Comparison of ENCODE assay signal across 10 cellular contexts in genomic region chr18:11849279-11849678, GRCh38. TPM values are rescaled to one million over a fixed set of nuclear protein-coding genes. Genes with fewer than 3 reads are reported as not detected.
DNase-seq lines count a peak whose midpoint lies in the region; ATAC-seq and TF ChIP-seq lines count a peak whose summit lies in the region.
"Had no signal": no experiment of that assay in that cellular context is flagged by ENCODE, and none has a peak within 500 bp of the region (broad histone marks: within the 10 kb centered on the region; RNA-seq: fewer than 3 reads in every experiment).

No MANE protein-coding gene starts in this region.

- H3K4me3 Mint-ChIP-seq in central memory CD8-positive, alpha-beta T cell: peak overlapping the region; percentile 98
- peak overlapping the region in 7 of 10 donors; percentile 42 to 100 (median 92) for H3K4me3 Mint-ChIP-seq in naive thymus-derived CD8-positive, alpha-beta T cell
- H3K4me3 Mint-ChIP-seq in type B pancreatic cell: peak overlapping the region; percentile 98

- no peaks in the 10 kb centered on the region for H3K9me3 Mint-ChIP-seq in activated naive CD4-positive, alpha-beta T cell treated with anti-CD3 and anti-CD28 coated beads, Interleukin-2, amount 50 U/mL, for 72 hours
- no peaks in the 10 kb centered on the region for H3K9me3 Mint-ChIP-seq in central memory CD8-positive, alpha-beta T cell
- H3K9me3 Mint-ChIP-seq in naive thymus-derived CD8-positive, alpha-beta T cell: no peaks in the 10 kb centered on the region
- no peaks in the 10 kb centered on the region for H3K9me3 Mint-ChIP-seq in type B pancreatic cell

- ATAC-seq in activated naive CD4-positive, alpha-beta T cell treated with anti-CD3 and anti-CD28 coated beads, Interleukin-2, amount 50 U/mL, for 72 hours: no peak
- no peak for ATAC-seq in central memory CD8-positive, alpha-beta T cell (replicated peaks; ENCODE audit: extremely low read depth, poor library complexity, severe bottlenecking)
- no peak for ATAC-seq in naive thymus-derived CD8-positive, alpha-beta T cell
- ATAC-seq in HG03469 (IDR thresholded peaks at IDR 0.05; ENCODE audit: unreplicated experiment): no peak
- ATAC-seq: activated CD4-positive, CD25-positive, alpha-beta regulatory T cell treated with anti-CD3 and anti-CD28 coated beads, Interleukin-2, amount 50 U/mL, for 24 hours had no signal

- no peaks in the 10 kb centered on the region for H3K27me3 Mint-ChIP-seq in central memory CD8-positive, alpha-beta T cell
- H3K27me3 Mint-ChIP-seq in naive thymus-derived CD8-positive, alpha-beta T cell: no peaks in the 10 kb centered on the region
- no peaks in the 10 kb centered on the region for H3K27me3 Mint-ChIP-seq in type B pancreatic cell

- peaks cover 28% of the 10 kb centered on the region for H3K4me1 Mint-ChIP-seq in central memory CD8-positive, alpha-beta T cell
- H3K4me1 Mint-ChIP-seq in naive thymus-derived CD8-positive, alpha-beta T cell: peaks cover 16 to 47% (median 37%) of the 10 kb centered on the region in 4 donors
- peaks cover 20% of the 10 kb centered on the region for H3K4me1 Mint-ChIP-seq in type B pancreatic cell (ENCODE audit: unreplicated experiment)

- TF ChIP-seq CTCF in type B pancreatic cell (conservative IDR thresholded peaks at IDR 0.05): no peak

- POLR2A ChIA-PET in naive thymus-derived CD8-positive, alpha-beta T cell (lab: Charles Lee): interaction anchor here (0.7 to 2.6 kb wide), 3 partner anchors 9 to 208 kb away, joined by 3 to 15 read pairs (median 10); partner anchors contain the start of gene MPPE1

- H3K36me3 Mint-ChIP-seq in activated naive CD4-positive, alpha-beta T cell treated with anti-CD3 and anti-CD28 coated beads, Interleukin-2, amount 50 U/mL, for 72 hours: peaks cover 16 to 22% of the 10 kb centered on the region in 2 donors
- peaks cover 32% of the 10 kb centered on the region for H3K36me3 Mint-ChIP-seq in central memory CD8-positive, alpha-beta T cell (ENCODE audit: insufficient read depth)
- H3K36me3 Mint-ChIP-seq in naive thymus-derived CD8-positive, alpha-beta T cell: peaks cover 1 to 4% (median 1%) of the 10 kb centered on the region in 3 donors
- H3K36me3 Mint-ChIP-seq in type B pancreatic cell: peaks cover 4% of the 10 kb centered on the region

- H3K27ac Mint-ChIP-seq in activated naive CD4-positive, alpha-beta T cell treated with anti-CD3 and anti-CD28 coated beads, Interleukin-2, amount 50 U/mL, for 72 hours: peak overlapping the region; percentile 29 to 93
- H3K27ac Mint-ChIP-seq in central memory CD8-positive, alpha-beta T cell (ENCODE audit: low read depth): peak overlapping the region; percentile 75
- H3K27ac Mint-ChIP-seq in naive thymus-derived CD8-positive, alpha-beta T cell: peak overlapping the region; percentile 99 to 100 (median 100)
- H3K27ac Mint-ChIP-seq in type B pancreatic cell: peak overlapping the region; percentile 98

- DNase-seq in activated naive CD4-positive, alpha-beta T cell treated with anti-CD3 and anti-CD28 coated beads, Interleukin-2, amount 50 U/mL, for 72 hours (ENCODE audit: low spot score in 2 of 2): no peak
- DNase-seq in activated naive CD4-positive, alpha-beta T cell treated with anti-CD3 and anti-CD28 coated beads, Interleukin-2, amount 50 U/mL, for 16 hours: no peak
- DNase-seq in central memory CD8-positive, alpha-beta T cell (ENCODE audit: low spot score in 2 of 2): no peak
- DNase-seq in naive thymus-derived CD8-positive, alpha-beta T cell: no peak
- DNase-seq in type B pancreatic cell (ENCODE audit: extremely low spot score, unreplicated experiment) (no peak), NCI-H526 (lab: John Stamatoyannopoulos, UW) (no peak)
- no peak for DNase-seq in stimulated activated CD4-positive, alpha-beta T cell treated with anti-CD3 and anti-CD28 coated beads, Interleukin-4, amount 100 ng/mL, for 4 hours
- DNase-seq: NCI-H1930 had no signal

RNA-seq across cellular contexts. Expression of gene CHMP1B, which starts 1.9 kb away (rescaled TPM):
- 10 to 100 TPM; 23.5 to 26.4 TPM for total RNA-seq in activated naive CD4-positive, alpha-beta T cell treated with anti-CD3 and anti-CD28 coated beads, Interleukin-2, amount 50 U/mL, for 72 hours
- 10 to 100 TPM; 52.6 to 53.4 TPM for total RNA-seq in naive thymus-derived CD8-positive, alpha-beta T cell
- 10 to 100 TPM; 45.2 to 58.0 (median 57.3) TPM for polyA plus RNA-seq in naive thymus-derived CD8-positive, alpha-beta T cell
- 41.4 and 71.3 TPM in 2 replicates for total RNA-seq in type B pancreatic cell (ENCODE audit: low replicate concordance)

RNA-seq across cellular contexts. Expression of gene MPPE1, which starts 58.8 kb away (rescaled TPM):
- total RNA-seq in activated naive CD4-positive, alpha-beta T cell treated with anti-CD3 and anti-CD28 coated beads, Interleukin-2, amount 50 U/mL, for 72 hours: 10 to 100 TPM; 38.1 to 67.2 TPM
- 10 to 100 TPM; 78.2 to 85.6 TPM for total RNA-seq in naive thymus-derived CD8-positive, alpha-beta T cell
- polyA plus RNA-seq in naive thymus-derived CD8-positive, alpha-beta T cell: 10 to 100 TPM; 37.1 to 40.9 (median 37.5) TPM
- total RNA-seq in type B pancreatic cell (ENCODE audit: low replicate concordance): 35.3 and 35.8 TPM in 2 replicates
